Comparison of ENCODE assay signal across 16 cellular contexts in genomic region chr5:176778921-176779465, GRCh38. TPM values are rescaled to one million over a fixed set of nuclear protein-coding genes. Genes with fewer than 3 reads are reported as not detected.
"Had no signal": no experiment of that assay in that cellular context is flagged by ENCODE, and none has a peak within 500 bp of the region (broad histone marks: within the 10 kb centered on the region; RNA-seq: fewer than 3 reads in every experiment).

No MANE protein-coding gene starts in this region.

- DNase-seq: activated naive CD4-positive, alpha-beta T cell; activated T-cell treated with anti-CD3 and anti-CD28 coated beads, Interleukin-2, amount 50 U/mL, for 72 hours; erythroblast; gastrocnemius medialis; heart right ventricle; left cardiac atrium; stimulated activated CD4-positive, alpha-beta T cell treated with anti-CD3 and anti-CD28 coated beads, Interleukin-4, amount 100 ng/mL, for 1 hour; stimulated activated naive CD4-positive, alpha-beta T cell treated with Interleukin-2 at 50 U/mL for 16 hours; substantia nigra; T-helper 1 cell; T1000; trophoblast cell had no signal

- H3K27me3 ChIP-seq: ascending aorta had no signal

- H3K27ac ChIP-seq: ascending aorta, breast epithelium, gastrocnemius medialis, heart right ventricle had no signal

- H3K4me3 ChIP-seq: ascending aorta, breast epithelium, gastrocnemius medialis, heart right ventricle, lung had no signal

- H3K4me1 ChIP-seq: ascending aorta, breast epithelium, gastrocnemius medialis had no signal

- H3K9me3 ChIP-seq: ascending aorta, breast epithelium, gastrocnemius medialis, heart right ventricle had no signal

- H3K36me3 ChIP-seq: ascending aorta, breast epithelium, gastrocnemius medialis, heart right ventricle had no signal

RNA-seq across cellular contexts. Expression of gene UNC5A, which starts 31.4 kb away (rescaled TPM):
- total RNA-seq: ascending aorta, osteoblast had no signal
